Comparison of ENCODE assay signal across 1 cellular context in genomic region chr2:151394509-151394908, GRCh38.
TF ChIP-seq lines count a peak whose summit lies in the region.

No MANE protein-coding gene starts in this region.

TF ChIP-seq in SK-N-SH, 30 proteins besides CTCF, POLR2A, EP300 and RAD21 (continued from another document):
- no peak for TF ChIP-seq TCF12 (IDR thresholded peaks at IDR 0.05)
- TF ChIP-seq ZBTB33 (IDR thresholded peaks at IDR 0.05; ENCODE audit: borderline replicate concordance, low read depth) = no peak
- no peak for TF ChIP-seq FOXM1 (IDR thresholded peaks at IDR 0.05; ENCODE audit: low read depth)
- TF ChIP-seq NFIC (IDR thresholded peaks at IDR 0.05; ENCODE audit: borderline replicate concordance) = no peak
- no peak for TF ChIP-seq TAF1 (IDR thresholded peaks at IDR 0.05; ENCODE audit: borderline replicate concordance, low read depth, low read length)
- no peak for TF ChIP-seq GABPA (IDR thresholded peaks at IDR 0.05; ENCODE audit: low read depth)
